Comparison of ENCODE assay signal across 3 cellular contexts in genomic region chr12:130263025-130263424, GRCh38.
TF ChIP-seq lines count a peak whose summit lies in the region.

No MANE protein-coding gene starts in this region.

TF ChIP-seq in A549, 52 proteins besides CTCF, POLR2A, EP300 and RAD21:
- TF ChIP-seq ZNF302 (CRISPR knock-in tag; IDR thresholded peaks at IDR 0.05) (no peak), MAFK (IDR thresholded peaks at IDR 0.05; ENCODE audit: partially characterized antibody) (peak; percentile 69)

TF ChIP-seq in IMR-90, 13 proteins besides CTCF, POLR2A, EP300 and RAD21:
- TF ChIP-seq MAFK (IDR thresholded peaks at IDR 0.05; ENCODE audit: low read depth, low read length) (0 out of 2 replicates have a peak, but pooled peaks have one; percentile 3), FOS (IDR thresholded peaks at IDR 0.05; ENCODE audit: low read depth, low read length) (no peak), RCOR1 (IDR thresholded peaks at IDR 0.05; ENCODE audit: insufficient replicate concordance, low read length) (no peak), MAZ (IDR thresholded peaks at IDR 0.05; ENCODE audit: borderline replicate concordance, low read depth, low read length) (no peak), ELK1 (IDR thresholded peaks at IDR 0.05; ENCODE audit: borderline replicate concordance, low read depth, low read length) (no peak)

TF ChIP-seq in H1, 55 proteins besides CTCF, POLR2A, EP300 and RAD21:
- TF ChIP-seq KDM4A (IDR thresholded peaks at IDR 0.05; ENCODE audit: low read depth, low read length, severe bottlenecking) (no peak), MAFK (IDR thresholded peaks at IDR 0.05; ENCODE audit: low read depth, low read length) (peak; percentile 21; the same call in 1 of the 2 replicates)
